22 cellular contexts compared by ENCODE assay signal in genomic region chr2:29573602-29574001, GRCh38.
"Had no signal": no experiment of that assay in that cellular context is flagged by ENCODE, and none has a peak within 500 bp of the region (broad histone marks: within the 10 kb centered on the region; RNA-seq: fewer than 3 reads in every experiment).

No MANE protein-coding gene starts in this region.

- H3K27me3 ChIP-seq: colonic mucosa, right lobe of liver, suprapubic skin, transverse colon, upper lobe of right lung, uterus had no signal

- H3K4me1 ChIP-seq: colonic mucosa, parathyroid adenoma, right lobe of liver, suprapubic skin, transverse colon, upper lobe of right lung, uterus had no signal

- H3K9me3 ChIP-seq: colonic mucosa, right lobe of liver, suprapubic skin, transverse colon, upper lobe of right lung, uterus had no signal

- H3K36me3 ChIP-seq: colonic mucosa, right lobe of liver, suprapubic skin, transverse colon, upper lobe of right lung, uterus had no signal

- H3K27ac ChIP-seq: colonic mucosa, parathyroid adenoma, right lobe of liver, suprapubic skin, transverse colon, upper lobe of right lung, uterus had no signal

- DNase-seq: colonic mucosa; effector memory CD4-positive, alpha-beta T cell; natural killer cell; occipital lobe; right lobe of liver; stimulated activated CD4-positive, alpha-beta T cell treated with anti-CD3 and anti-CD28 coated beads, Interleukin-12 subunit alpha, Interleukin-12 subunit beta, amount 100 ng/mL, for 4 hours; stimulated activated CD4-positive, alpha-beta T cell treated with anti-CD3 and anti-CD28 coated beads, Interleukin-1b, Interleukin-23, amount 100 ng/mL, for 48 hours; stimulated activated CD4-positive, alpha-beta T cell treated with anti-CD3 and anti-CD28 coated beads, Interleukin-4, amount 100 ng/mL, for 1 hour; stimulated activated CD8-positive, alpha-beta memory T cell treated with anti-CD3 and anti-CD28 coated beads, Interleukin-4, amount 100 ng/mL, for 48 hours; stimulated activated naive CD4-positive, alpha-beta T cell; stimulated activated naive CD8-positive, alpha-beta T cell treated with anti-CD3 and anti-CD28 coated beads, Interleukin-15, amount 100 ng/mL, for 72 hours; transverse colon; upper lobe of right lung; uterus had no signal

- ATAC-seq: left lobe of liver; natural killer cell; right lobe of liver; stimulated activated naive CD8-positive, alpha-beta T cell treated with anti-CD3 and anti-CD28 coated beads, Interleukin-15, amount 100 ng/mL, for 72 hours; upper lobe of right lung had no signal

- H3K4me3 ChIP-seq: colonic mucosa, lung, right lobe of liver, smooth muscle cell, suprapubic skin, transverse colon, upper lobe of right lung, uterus had no signal

- FAIRE-seq: endometrium, frontal cortex, keratinocyte had no signal
